Comparison of ENCODE assay signal across 8 cellular contexts in genomic region chr11:67238894-67239794, GRCh38. TPM values are rescaled to one million over a fixed set of nuclear protein-coding genes. Genes with fewer than 3 reads are reported as not detected.
DNase-seq lines count a peak whose midpoint lies in the region; ATAC-seq and TF ChIP-seq lines count a peak whose summit lies in the region.

No MANE protein-coding gene starts in this region.

- H3K27ac ChIP-seq in SK-N-MC (peak overlapping the region; percentile 84), rectal smooth muscle tissue (ENCODE audit: low read depth, low read length) (peak overlapping the region; percentile 71)

- H3K36me3 ChIP-seq in SK-N-MC (ENCODE audit: insufficient read depth, low read length) (peaks cover 25% of the 10 kb centered on the region), rectal smooth muscle tissue (ENCODE audit: control insufficient read depth, insufficient read depth, low read length) (peaks cover 8% of the 10 kb centered on the region)

- DNase-seq in DMS 273 (lab: John Stamatoyannopoulos, UW; ENCODE audit: unreplicated experiment) (peak; percentile 20), DMS 273 treated with DMSO at 0.1 percent for 48 hours (lab: John Stamatoyannopoulos, UW) (no peak), SK-N-MC (ENCODE audit: low read depth, low spot score) (no peak), fibroblast of mammary gland (ENCODE audit: low read depth) (peak; percentile 35), NCI-H1694 treated with DMSO at 0.1 percent for 48 hours (lab: John Stamatoyannopoulos, UW) (no peak), occipital lobe (lab: John Stamatoyannopoulos, UW) (no peak)

- TF ChIP-seq CTCF in fibroblast of mammary gland (conservative IDR thresholded peaks at IDR 0.05; ENCODE audit: control insufficient read depth, insufficient read depth, low read depth, low read length) = no peak

- H3K4me1 ChIP-seq in rectal smooth muscle tissue (ENCODE audit: control insufficient read depth, insufficient read depth, low read length) = peaks cover 23% of the 10 kb centered on the region

- H3K9me3 ChIP-seq in SK-N-MC (ENCODE audit: low read depth, low read length) = no peaks in the 10 kb centered on the region

- no peaks in the 10 kb centered on the region for H3K27me3 ChIP-seq in rectal smooth muscle tissue (ENCODE audit: control insufficient read depth, insufficient read depth, low read length)

- no peak for ATAC-seq in HG03442 (IDR thresholded peaks at IDR 0.05; ENCODE audit: unreplicated experiment)

- H3K4me3 ChIP-seq in SK-N-MC (peak overlapping the region; percentile 100), fibroblast of mammary gland (ENCODE audit: control insufficient read depth, low read depth, low read length) (peak overlapping the region; percentile 35), rectal smooth muscle tissue (ENCODE audit: low read length) (peak overlapping the region; percentile 56)

- H3K9ac ChIP-seq in SK-N-MC (ENCODE audit: insufficient read length) = peak overlapping the region; percentile 17
- no peak overlapping the region for H3K9ac ChIP-seq in rectal smooth muscle tissue (ENCODE audit: low read length)

RNA-seq across cellular contexts. Expression of gene GRK2, which starts 27.1 kb away (rescaled TPM):
- total RNA-seq in occipital lobe = 44.9 TPM

RNA-seq across cellular contexts. Expression of gene ANKRD13D, which starts 50.0 kb away (rescaled TPM):
- 49.4 TPM for total RNA-seq in occipital lobe

Comparison
In these comparisons a context has a peak if more than half of its experiments do, and no peak if none do; other contexts are left out.
1. DNase-seq: peak in DMS 273 (single experiment) and fibroblast of mammary gland (single experiment); none in DMS 273 treated with DMSO at 0.1 percent for 48 hours (single experiment), SK-N-MC (single experiment), NCI-H1694 treated with DMSO at 0.1 percent for 48 hours (single experiment) and occipital lobe (single experiment).
2. H3K4me3 ChIP-seq: peak in every context shown above with its lines; median percentile 100 in SK-N-MC; 56 in rectal smooth muscle tissue; 35 in fibroblast of mammary gland.